In genomic region chr1:202274611-202275010, GRCh38 we compare ENCODE assay signal across 8 cellular contexts.
DNase-seq lines count a peak whose midpoint lies in the region; ATAC-seq and TF ChIP-seq lines count a peak whose summit lies in the region.

No MANE protein-coding gene starts in this region.

- TF ChIP-seq POLR2A in heart left ventricle (IDR thresholded peaks at IDR 0.05) (no peak), right lobe of liver (IDR thresholded peaks at IDR 0.05) (no peak)

- 46 to 64% (median 54%) methylated on average over 1 of the region's 1 CpG for WGBS in heart left ventricle, 4 donors
- WGBS in right lobe of liver (ENCODE audit: insufficient coverage, low coverage, low lambda C conversion rate, missing lambda C conversion rate): 60% methylated on average over 1 of the region's 1 CpG

- CTCF ChIA-PET in PC-9 (lab: Charles Lee): interaction anchor here (2.2 kb wide), 1 partner anchor 82 kb away, joined by 8 read pairs; the partner anchor contains the start of gene LGR6
- CTCF ChIA-PET in activated naive CD4-positive, alpha-beta T cell treated with anti-CD3 and anti-CD28 coated beads for 36 hours (lab: Charles Lee): interaction anchor here (0.7 to 4.5 kb wide), 12 partner anchors 7 to 126 kb away, joined by 3 to 42 read pairs (median 5); no protein-coding TSS in a partner anchor

- H3K4me1 Mint-ChIP-seq in activated naive CD4-positive, alpha-beta T cell treated with anti-CD3 and anti-CD28 coated beads for 36 hours (ENCODE audit: low read depth): no peaks in the 10 kb centered on the region

- H3K27me3 ChIP-seq in heart left ventricle: peaks cover 0 to 7% (median 0%) of the 10 kb centered on the region in 9 donors
- H3K27me3 ChIP-seq in right atrium auricular region: no peaks in the 10 kb centered on the region
- peaks cover 17% of the 10 kb centered on the region for H3K27me3 ChIP-seq in PC-9 (ENCODE audit: insufficient read depth, low read depth)
- no peaks in the 10 kb centered on the region for H3K27me3 ChIP-seq in right lobe of liver

- POLR2A ChIA-PET in PC-9 (lab: Charles Lee; ENCODE audit: unreplicated experiment): interaction anchor here (0.7 kb wide), 1 partner anchor 82 kb away, joined by 3 read pairs; no protein-coding TSS in a partner anchor

- H3K9me2 ChIP-seq in PC-9 (ENCODE audit: insufficient read depth): no peaks in the 10 kb centered on the region

- H3K9me3 Mint-ChIP-seq in activated naive CD4-positive, alpha-beta T cell treated with anti-CD3 and anti-CD28 coated beads for 36 hours: no peaks in the 10 kb centered on the region

- H3K36me3 Mint-ChIP-seq in activated naive CD4-positive, alpha-beta T cell treated with anti-CD3 and anti-CD28 coated beads for 36 hours (ENCODE audit: low read depth): no peaks in the 10 kb centered on the region

- H3F3A ChIP-seq in PC-9 (ENCODE audit: insufficient read depth, low read depth): no peaks in the 10 kb centered on the region

- no peak overlapping the region for H2AFZ ChIP-seq in PC-9

- TF ChIP-seq CTCF in heart left ventricle (IDR thresholded peaks at IDR 0.05) (peak in 10 of 12 donors; percentile 22 to 55 (median 36)), right atrium auricular region (IDR thresholded peaks at IDR 0.05) (peak in 1 of 2 donors; percentile 57), PC-9 (conservative IDR thresholded peaks at IDR 0.05) (peak; percentile 69), right lobe of liver (IDR thresholded peaks at IDR 0.05) (peak in 3 of 4 donors; percentile 35 to 48 (median 36))

- no peaks in the 10 kb centered on the region for H3K79me2 ChIP-seq in PC-9 (ENCODE audit: low read depth)

- DNase-seq in heart left ventricle (peak in 3 of 5 donors; percentile 36 to 49 (median 42)), right atrium auricular region (ENCODE audit: low spot score) (no peak), PC-9 (peak; percentile 24 to 34), right lobe of liver (peak in 2 of 3 donors; percentile 39 to 42)
- DNase-seq in activated naive CD4-positive, alpha-beta T cell treated with anti-CD3 and anti-CD28 coated beads for 36 hours: peak; percentile 79

- H3K4me3 ChIP-seq in heart left ventricle (no peak overlapping the region), right atrium auricular region (no peak overlapping the region), PC-9 (no peak overlapping the region), right lobe of liver (no peak overlapping the region)

- H3K4me2 ChIP-seq in PC-9: no peak overlapping the region

- ATAC-seq in heart left ventricle (peak in 3 of 4 donors; percentile 24 to 64 (median 48)), right lobe of liver (peak in 3 of 4 donors; percentile 43 to 56 (median 47)), HG02870 (IDR thresholded peaks at IDR 0.05; ENCODE audit: unreplicated experiment) (no peak), HG03097 (IDR thresholded peaks at IDR 0.05; ENCODE audit: low FRiP score, unreplicated experiment) (no peak), HG02938 (IDR thresholded peaks at IDR 0.05; ENCODE audit: unreplicated experiment) (no peak)

- H3K27me3 Mint-ChIP-seq in activated naive CD4-positive, alpha-beta T cell treated with anti-CD3 and anti-CD28 coated beads for 36 hours (ENCODE audit: low read depth): peaks cover 5% of the 10 kb centered on the region

- no peak overlapping the region for H3K4me3 Mint-ChIP-seq in activated naive CD4-positive, alpha-beta T cell treated with anti-CD3 and anti-CD28 coated beads for 36 hours

- no peaks in the 10 kb centered on the region for H4K20me1 ChIP-seq in PC-9 (ENCODE audit: insufficient read depth)

- intact Hi-C loops in heart left ventricle (cut with DNase I): loop anchor here in 5 of 10 donors (1.0 to 5.0 kb wide), 4 partner anchors 38 to 43 kb away; no protein-coding TSS in a partner anchor
- intact Hi-C loops in PC-9 (cut with micrococcal nuclease; ENCODE audit: unreplicated experiment): loop anchor here (5.0 kb wide), 1 partner anchor 43 kb away; no protein-coding TSS in a partner anchor
- intact Hi-C loops in activated naive CD4-positive, alpha-beta T cell treated with anti-CD3 and anti-CD28 coated beads for 36 hours (cut with micrococcal nuclease): loop anchor here (1.0 to 2.0 kb wide), 3 partner anchors 20 to 82 kb away; partner anchors contain the start of gene LGR6
- intact Hi-C loops in right lobe of liver (cut with DNase I): no loop called here

- no peak overlapping the region for H3K27ac Mint-ChIP-seq in activated naive CD4-positive, alpha-beta T cell treated with anti-CD3 and anti-CD28 coated beads for 36 hours

- H3K9me3 ChIP-seq in heart left ventricle: no peaks in the 10 kb centered on the region
- no peaks in the 10 kb centered on the region for H3K9me3 ChIP-seq in right atrium auricular region
- H3K9me3 ChIP-seq in PC-9 (ENCODE audit: insufficient read depth, low read depth): no peaks in the 10 kb centered on the region
- no peaks in the 10 kb centered on the region for H3K9me3 ChIP-seq in right lobe of liver

- H3K4me1 ChIP-seq in heart left ventricle: peaks cover 0 to 6% (median 0%) of the 10 kb centered on the region in 12 donors
- no peaks in the 10 kb centered on the region for H3K4me1 ChIP-seq in right atrium auricular region
- H3K4me1 ChIP-seq in PC-9 (replicated peaks; ENCODE audit: insufficient read depth): 0 out of 2 replicates have a peak, but pooled peaks cover 2% of the 10 kb centered on the region
- H3K4me1 ChIP-seq in right lobe of liver: no peaks in the 10 kb centered on the region

- H3K36me3 ChIP-seq in heart left ventricle (no peaks in the 10 kb centered on the region), right atrium auricular region (no peaks in the 10 kb centered on the region), PC-9 (ENCODE audit: low read depth) (no peaks in the 10 kb centered on the region), right lobe of liver (no peaks in the 10 kb centered on the region)

- H3K27ac ChIP-seq in heart left ventricle (no peak overlapping the region), right atrium auricular region (no peak overlapping the region), PC-9 (no peak overlapping the region), right lobe of liver (no peak overlapping the region)

- BruUV-seq in PC-9 (replicated peaks; lab: Mats Ljungman, UMichigan): no TSS peak

Comparison
In these comparisons a context has a peak if more than half of its experiments do, and no peak if none do; other contexts are left out.
1. ATAC-seq: peak in heart left ventricle (3 of 4) and right lobe of liver (3 of 4); none in HG02870 (single experiment), HG03097 (single experiment) and HG02938 (single experiment).
2. intact Hi-C loops: an anchor here in PC-9 (5.0 kb wide) and activated naive CD4-positive, alpha-beta T cell treated with anti-CD3 and anti-CD28 coated beads for 36 hours (1.0 to 2.0 kb wide); none called in right lobe of liver.